ENCODE assay signal across 20 cellular contexts in genomic region chr17:21242780-21243515, GRCh38. TPM values are rescaled to one million over a fixed set of nuclear protein-coding genes. Genes with fewer than 3 reads are reported as not detected.
DNase-seq lines count a peak whose midpoint lies in the region; ATAC-seq and TF ChIP-seq lines count a peak whose summit lies in the region.
"Had no signal": no experiment of that assay in that cellular context is flagged by ENCODE, and none has a peak within 500 bp of the region (broad histone marks: within the 10 kb centered on the region; RNA-seq: fewer than 3 reads in every experiment).

No MANE protein-coding gene starts in this region.

- no peak for TF ChIP-seq CTCF in transverse colon (IDR thresholded peaks at IDR 0.05)

- no peak overlapping the region for H3K27ac ChIP-seq in BLaER1
- H3K27ac ChIP-seq in neuronal stem cell (replicated peaks; ENCODE audit: low read length): no peak overlapping the region
- no peak overlapping the region for H3K27ac ChIP-seq in transverse colon
- H3K27ac ChIP-seq: HL-60, SK-N-MC had no signal

- H3K79me1 ChIP-seq in neuronal stem cell (ENCODE audit: low read depth, low read length): peaks cover 3% of the 10 kb centered on the region

- H3K36me3 ChIP-seq in BLaER1 (no peaks in the 10 kb centered on the region), neuronal stem cell (replicated peaks in 1 of 2; ENCODE audit: control insufficient read depth in 2 of 2, insufficient read depth in 2 of 2, low read length in 2 of 2) (no peaks in the 10 kb centered on the region), transverse colon (no peaks in the 10 kb centered on the region)

- H3K18ac ChIP-seq in neuronal stem cell (ENCODE audit: low read length): peak overlapping the region; percentile 40

- no peak overlapping the region for H3K4me3 ChIP-seq in BLaER1
- no peak overlapping the region for H3K4me3 ChIP-seq in neuronal stem cell (ENCODE audit: low read length in 2 of 2)
- no peak overlapping the region for H3K4me3 ChIP-seq in transverse colon
- H3K4me3 ChIP-seq: SK-N-MC had no signal

- in situ Hi-C loops in transverse colon (cut with MboI; ENCODE audit: low pct_ligation_motif_present in 1 of 4, low pct_unique_long_range_greater_than_20kb in 1 of 4, low sequenced_read_pairs in 3 of 4): no loop called here

- H3K9me3 ChIP-seq in BLaER1 (no peaks in the 10 kb centered on the region), neuronal stem cell (replicated peaks in 1 of 2; ENCODE audit: control insufficient read depth in 2 of 2, insufficient read depth in 1 of 2, low read depth in 1 of 2, low read length in 2 of 2) (no peaks in the 10 kb centered on the region), transverse colon (no peaks in the 10 kb centered on the region)

- peak overlapping the region; percentile 13 for H3K23ac ChIP-seq in neuronal stem cell (ENCODE audit: low read depth, low read length, poor library complexity)

- no peak overlapping the region for H3K14ac ChIP-seq in neuronal stem cell (ENCODE audit: low read length)

- H2BK5ac ChIP-seq in neuronal stem cell (ENCODE audit: low read length): no peak overlapping the region

- intact Hi-C loops in Right ventricle myocardium inferior (cut with DNase I) (no loop called here), left ventricle myocardium superior (cut with micrococcal nuclease) (no loop called here), transverse colon (cut with DNase I; ENCODE audit: low total_unique reads) (no loop called here)

- H3K4me2 ChIP-seq in BLaER1 (peak overlapping the region; percentile 71), neuronal stem cell (ENCODE audit: insufficient read depth, low read length, poor library complexity, severe bottlenecking) (no peak overlapping the region)

- no peak overlapping the region for H4K91ac ChIP-seq in neuronal stem cell (ENCODE audit: low read depth, low read length, poor library complexity)

- no peak overlapping the region for H3K4ac ChIP-seq in neuronal stem cell (ENCODE audit: low read length)

- H3K9ac ChIP-seq in BLaER1 (0 out of 2 replicates have a peak overlapping the region, but pooled peaks have one; percentile 8), neuronal stem cell (ENCODE audit: low read depth, low read length, poor library complexity) (peak overlapping the region; percentile 3)

- H2BK12ac ChIP-seq in neuronal stem cell (ENCODE audit: low read length): peak overlapping the region; percentile 69

- H3K27me3 ChIP-seq in BLaER1: no peaks in the 10 kb centered on the region
- no peaks in the 10 kb centered on the region for H3K27me3 ChIP-seq in neuronal stem cell (ENCODE audit: control insufficient read depth in 3 of 3, insufficient read depth in 3 of 3, low read depth in 1 of 3, low read length in 3 of 3)
- H3K27me3 ChIP-seq in transverse colon: no peaks in the 10 kb centered on the region

- no peak overlapping the region for H4K8ac ChIP-seq in neuronal stem cell (ENCODE audit: low read depth, low read length)

- H2AFZ ChIP-seq in neuronal stem cell (ENCODE audit: low read length): no peak overlapping the region

- peak; percentile 74 for DNase-seq in Right ventricle myocardium inferior (ENCODE audit: missing footprints)
- peak; percentile 79 for DNase-seq in left ventricle myocardium superior
- no peak for DNase-seq in neuronal stem cell (ENCODE audit: low spot score)
- DNase-seq in SHP77 (lab: John Stamatoyannopoulos, UW): no peak
- DNase-seq in transverse colon: no peak
- DNase-seq in activated gamma-delta T cell treated with Interleukin-2 at 50 U/mL for 16 hours: no peak
- DNase-seq: 8988T, DMS53, GDM1, IMR-90, NCI-H1105 treated with DMSO at 0.1 percent for 48 hours, NCI-H1694 treated with DMSO at 0.1 percent for 48 hours, NCI-H2081 treated with DMSO at 0.1 percent for 48 hours, NCI-H446 treated with DMSO at 0.1 percent for 48 hours, NCI-H526 treated with DMSO at 0.1 percent for 48 hours, SHP77 treated with DMSO at 0.1 percent for 48 hours had no signal

- no CpG with 5 or more reads among the region's 26 CpGs for WGBS in neuronal stem cell (ENCODE audit: extremely low coverage in 2 of 2, insufficient read length in 2 of 2, insufficient replicate concordance in 1 of 2), 2 donors
- 81 to 83% methylated on average over 1 to 18 of the region's 26 CpGs for whole genome bisulfite sequencing in transverse colon (ENCODE audit: low coverage in 1 of 2), 2 donors

- TF ChIP-seq EP300 in transverse colon (IDR thresholded peaks at IDR 0.05; ENCODE audit: low read depth): no peak

- ATAC-seq in Right ventricle myocardium inferior (peak; percentile 66), left ventricle myocardium superior (peak; percentile 83), GM21576 (IDR thresholded peaks at IDR 0.05; ENCODE audit: unreplicated experiment) (no peak)

- H2BK15ac ChIP-seq in neuronal stem cell (ENCODE audit: low read length): no peak overlapping the region

- H3K4me1 ChIP-seq in BLaER1 (peaks cover 54% of the 10 kb centered on the region), neuronal stem cell (ENCODE audit: control insufficient read depth in 2 of 2, insufficient read depth in 1 of 2, low read depth in 1 of 2, low read length in 2 of 2) (peaks cover 14 to 18% of the 10 kb centered on the region in 2 donors), transverse colon (no peaks in the 10 kb centered on the region)

- peaks cover 28% of the 10 kb centered on the region for H4K20me1 ChIP-seq in BLaER1

- H2BK120ac ChIP-seq in neuronal stem cell (ENCODE audit: low read depth, low read length): no peak overlapping the region

- no peak overlapping the region for H2AK5ac ChIP-seq in neuronal stem cell (ENCODE audit: low read depth, low read length)

- TF ChIP-seq POLR2A in transverse colon (IDR thresholded peaks at IDR 0.05): no peak

RNA-seq across cellular contexts. Expression of gene NATD1, which starts 10.3 kb away (rescaled TPM):
- total RNA-seq in Right ventricle myocardium inferior: 21.4 TPM
- 22.1 TPM for total RNA-seq in left ventricle myocardium superior
- polyA plus RNA-seq in neuronal stem cell (2013, experiment 1 of 2): 8.8 TPM
- 8.8 TPM for polyA plus RNA-seq in neuronal stem cell (2013, experiment 2 of 2)
- total RNA-seq in transverse colon: 1 to 10 TPM; 1.4 to 7.9 (median 5.0) TPM

RNA-seq across cellular contexts. Expression of gene TMEM11, which starts 29.0 kb away (rescaled TPM):
- total RNA-seq in Right ventricle myocardium inferior: 35.3 TPM
- 31.5 TPM for total RNA-seq in left ventricle myocardium superior
- 27.7 TPM for polyA plus RNA-seq in neuronal stem cell (2013, experiment 1 of 2)
- polyA plus RNA-seq in neuronal stem cell (2013, experiment 2 of 2): 27.5 TPM
- 10 to 100 TPM; 15.1 to 35.0 (median 24.5) TPM for total RNA-seq in transverse colon

RNA-seq across cellular contexts. Expression of gene MAP2K3, which starts 41.6 kb away (rescaled TPM):
- total RNA-seq in Right ventricle myocardium inferior (37.7 TPM), left ventricle myocardium superior (38.6 TPM), transverse colon (100 to 1,000 TPM in 1 of 4 donors, 10 to 100 TPM in 3; 44.4 to 148 (median 59.6) TPM)
- polyA plus RNA-seq in neuronal stem cell (2013, experiment 1 of 2): 10.2 TPM
- 10.8 TPM for polyA plus RNA-seq in neuronal stem cell (2013, experiment 2 of 2)

Comparison
In these comparisons a context has a peak if more than half of its experiments do, and no peak if none do; other contexts are left out.
1. DNase-seq: peak in Right ventricle myocardium inferior (single experiment) and left ventricle myocardium superior (single experiment); none in neuronal stem cell (single experiment), SHP77 (0 of 2), transverse colon (single experiment) and activated gamma-delta T cell treated with Interleukin-2 at 50 U/mL for 16 hours (single experiment).